8 cellular contexts compared by ENCODE assay signal in genomic region chr17:61002316-61002736, GRCh38.
A peak's percentile ranks its signal among the peaks of the same experiment; 100 is the strongest.
DNase-seq lines count a peak whose midpoint lies in the region; ATAC-seq and TF ChIP-seq lines count a peak whose summit lies in the region.

No MANE protein-coding gene starts in this region.

- no peaks in the 10 kb centered on the region for H3K27me3 ChIP-seq in naive thymus-derived CD4-positive, alpha-beta T cell (ENCODE audit: control insufficient read depth in 2 of 2, insufficient read depth in 2 of 2, low read length in 2 of 2)

- H3K27me3 Mint-ChIP-seq in naive thymus-derived CD4-positive, alpha-beta T cell, result peaks cover 0 to 20% (median 0%) of the 10 kb centered on the region in 5 donors

- POLR2A ChIA-PET in naive thymus-derived CD4-positive, alpha-beta T cell (lab: Charles Lee), result no interaction called here

- H3K4me1 ChIP-seq in naive thymus-derived CD4-positive, alpha-beta T cell (ENCODE audit: control insufficient read depth in 2 of 2, insufficient read depth in 2 of 2, low read length in 2 of 2), result no peaks in the 10 kb centered on the region

- TF ChIP-seq CTCF in GM13977 (IDR thresholded peaks at IDR 0.05; ENCODE audit: extremely low read depth, insufficient read depth, missing control alignments) (peak; percentile 53), choroid plexus epithelial cell (conservative IDR thresholded peaks at IDR 0.05; ENCODE audit: low read depth, low read length) (peak; percentile 56)

- no peak for ATAC-seq in naive thymus-derived CD4-positive, alpha-beta T cell
- ATAC-seq in HG03521 (IDR thresholded peaks at IDR 0.05; ENCODE audit: unreplicated experiment), result no peak

- no peak overlapping the region for H3K27ac ChIP-seq in naive thymus-derived CD4-positive, alpha-beta T cell (ENCODE audit: low read depth, low read length)

- no peak overlapping the region for H3K4me3 ChIP-seq in choroid plexus epithelial cell (ENCODE audit: low read depth, low read length)
- H3K4me3 ChIP-seq in naive thymus-derived CD4-positive, alpha-beta T cell (ENCODE audit: low read length), result no peak overlapping the region

- peaks cover 0 to 3% (median 0%) of the 10 kb centered on the region in 7 donors for H3K4me1 Mint-ChIP-seq in naive thymus-derived CD4-positive, alpha-beta T cell

- H3K9me3 ChIP-seq in naive thymus-derived CD4-positive, alpha-beta T cell (ENCODE audit: control insufficient read depth in 2 of 3, low read length in 3 of 3), result no peaks in the 10 kb centered on the region

- no peaks in the 10 kb centered on the region for H3K36me3 ChIP-seq in naive thymus-derived CD4-positive, alpha-beta T cell (ENCODE audit: control insufficient read depth in 2 of 3, insufficient read depth in 3 of 3, low read length in 3 of 3)

- H3K4me3 Mint-ChIP-seq in naive thymus-derived CD4-positive, alpha-beta T cell, result no peak overlapping the region

- H3K9me3 Mint-ChIP-seq in naive thymus-derived CD4-positive, alpha-beta T cell, result peaks cover 0 to 5% (median 0%) of the 10 kb centered on the region in 11 donors

- CTCF ChIA-PET in naive thymus-derived CD4-positive, alpha-beta T cell (lab: Charles Lee), result interaction anchor here (0.7 kb wide), 1 partner anchor 554 kb away, joined by 3 read pairs; no protein-coding TSS in a partner anchor

- in situ Hi-C loops in GM13977 (cut with MboI; ENCODE audit: low pct_unique_long_range_greater_than_20kb, low sequenced_read_pairs, unreplicated experiment), result no loop called here

- peak; percentile 11 for DNase-seq in AG08396 (ENCODE audit: low spot score)
- no peak for DNase-seq in GM13977 (ENCODE audit: low spot score)
- peak; percentile 30 for DNase-seq in NCI-H526 treated with DMSO at 0.1 percent for 48 hours (lab: John Stamatoyannopoulos, UW)
- DNase-seq in choroid plexus epithelial cell (ENCODE audit: low read depth), result peak; percentile 78
- peak in 5 of 9 donors; percentile 24 to 42 (median 31) for DNase-seq in naive thymus-derived CD4-positive, alpha-beta T cell
- DNase-seq in activated CD4-positive, alpha-beta T cell treated with anti-CD3 and anti-CD28 coated beads, Interleukin-2, amount 50 U/mL, for 1 hour, result no peak
- no peak for DNase-seq in effector CD4-positive, alpha-beta T cell

- intact Hi-C loops in naive thymus-derived CD4-positive, alpha-beta T cell (cut with micrococcal nuclease), result loop anchor here (1.0 to 10.0 kb wide), 8 partner anchors 132 to 834 kb away; no protein-coding TSS in a partner anchor

- no peak overlapping the region for H3K27ac Mint-ChIP-seq in naive thymus-derived CD4-positive, alpha-beta T cell

- peaks cover 0 to 12% (median 9%) of the 10 kb centered on the region in 5 donors for H3K36me3 Mint-ChIP-seq in naive thymus-derived CD4-positive, alpha-beta T cell

Comparison
In these comparisons a context has a peak if more than half of its experiments do, and no peak if none do; other contexts are left out.
1. DNase-seq: peak in AG08396 (single experiment), NCI-H526 treated with DMSO at 0.1 percent for 48 hours (single experiment), choroid plexus epithelial cell (single experiment) and naive thymus-derived CD4-positive, alpha-beta T cell (5 of 9); none in GM13977 (single experiment), activated CD4-positive, alpha-beta T cell treated with anti-CD3 and anti-CD28 coated beads, Interleukin-2, amount 50 U/mL, for 1 hour (single experiment) and effector CD4-positive, alpha-beta T cell (single experiment).